Comparison of ENCODE assay signal across 8 cellular contexts in genomic region chr12:69469854-69470188, GRCh38. TPM values are rescaled to one million over a fixed set of nuclear protein-coding genes. Genes with fewer than 3 reads are reported as not detected.
DNase-seq lines count a peak whose midpoint lies in the region; ATAC-seq and TF ChIP-seq lines count a peak whose summit lies in the region.

No MANE protein-coding gene starts in this region.

- H3K79me2 ChIP-seq in Loucy (ENCODE audit: insufficient read depth, low read length) = peaks cover 46% of the 10 kb centered on the region

- H3K27me3 Mint-ChIP-seq in CD4-positive, alpha-beta memory T cell = no peaks in the 10 kb centered on the region
- no peaks in the 10 kb centered on the region for H3K27me3 Mint-ChIP-seq in effector memory CD8-positive, alpha-beta T cell
- H3K27me3 Mint-ChIP-seq in neural crest cell (ENCODE audit: low read depth) = no peaks in the 10 kb centered on the region

- peak overlapping the region; percentile 81 to 99 (median 98) for H3K27ac Mint-ChIP-seq in CD4-positive, alpha-beta memory T cell
- peak overlapping the region; percentile 98 for H3K27ac Mint-ChIP-seq in effector memory CD8-positive, alpha-beta T cell
- peak overlapping the region; percentile 100 for H3K27ac Mint-ChIP-seq in neural crest cell (ENCODE audit: unreplicated experiment)

- peak overlapping the region; percentile 71 for H3K4me3 ChIP-seq in CD4-positive, alpha-beta memory T cell (ENCODE audit: low read length in 2 of 2)
- peak overlapping the region; percentile 88 for H3K4me3 ChIP-seq in Loucy (ENCODE audit: low read length, poor library complexity, severe bottlenecking)

- POLR2A ChIA-PET in CD4-positive, alpha-beta memory T cell (lab: Charles Lee; ENCODE audit: partially characterized antibody) = interaction anchor here (1.1 to 2.8 kb wide), 5 partner anchors 116 to 269 kb away, joined by 3 to 27 read pairs (median 9); partner anchors contain the start of genes CCT2, CPSF6 and RAB3IP

- H3K36me3 ChIP-seq in CD4-positive, alpha-beta memory T cell (ENCODE audit: insufficient read depth, low read length) = no peaks in the 10 kb centered on the region
- no peaks in the 10 kb centered on the region for H3K36me3 ChIP-seq in Loucy (ENCODE audit: insufficient read depth, low read length)

- no peaks in the 10 kb centered on the region for H3K9me3 ChIP-seq in CD4-positive, alpha-beta memory T cell (ENCODE audit: control insufficient read depth in 1 of 2, low read length in 2 of 2)
- no peaks in the 10 kb centered on the region for H3K9me3 ChIP-seq in Loucy (ENCODE audit: insufficient read depth, low read depth, low read length)

- H3F3A ChIP-seq in Loucy (ENCODE audit: low read depth) = no peaks in the 10 kb centered on the region

- H3K4me2 ChIP-seq in Loucy (ENCODE audit: low read depth, low read length, poor library complexity, severe bottlenecking) = peak overlapping the region; percentile 84

- peaks cover 0 to 6% of the 10 kb centered on the region in 2 donors for H3K36me3 Mint-ChIP-seq in CD4-positive, alpha-beta memory T cell
- peaks cover 7% of the 10 kb centered on the region for H3K36me3 Mint-ChIP-seq in effector memory CD8-positive, alpha-beta T cell (ENCODE audit: insufficient read depth)
- no peaks in the 10 kb centered on the region for H3K36me3 Mint-ChIP-seq in neural crest cell (ENCODE audit: low read depth)

- peak overlapping the region; percentile 95 for H2AFZ ChIP-seq in Loucy (ENCODE audit: low read length)

- no peak for ATAC-seq in effector memory CD8-positive, alpha-beta T cell (replicated peaks)
- ATAC-seq in HG03432 (IDR thresholded peaks at IDR 0.05; ENCODE audit: unreplicated experiment) (no peak), HG02678 (IDR thresholded peaks at IDR 0.05; ENCODE audit: unreplicated experiment) (no peak), HG03457 (IDR thresholded peaks at IDR 0.05; ENCODE audit: unreplicated experiment) (no peak)

- H3K27ac ChIP-seq in CD4-positive, alpha-beta memory T cell (ENCODE audit: low read depth, low read length) = peak overlapping the region; percentile 89

- peaks cover 39% of the 10 kb centered on the region for H4K20me1 ChIP-seq in Loucy (ENCODE audit: insufficient read depth, low read length, poor library complexity, severe bottlenecking)

- no peaks in the 10 kb centered on the region for H3K9me3 Mint-ChIP-seq in CD4-positive, alpha-beta memory T cell
- H3K9me3 Mint-ChIP-seq in effector memory CD8-positive, alpha-beta T cell = no peaks in the 10 kb centered on the region
- no peaks in the 10 kb centered on the region for H3K9me3 Mint-ChIP-seq in neural crest cell

- peaks cover 39% of the 10 kb centered on the region for H3K4me1 ChIP-seq in CD4-positive, alpha-beta memory T cell (ENCODE audit: insufficient read depth, low read length)
- H3K4me1 ChIP-seq in Loucy (ENCODE audit: insufficient read depth, low read length, poor library complexity, severe bottlenecking) = peaks cover 40% of the 10 kb centered on the region

- intact Hi-C loops in CD4-positive, alpha-beta memory T cell (cut with micrococcal nuclease) = loop anchor here (1.0 to 10.0 kb wide), 4 partner anchors 111 to 267 kb away; partner anchors contain the start of genes CCT2, RAB3IP and YEATS4

- H3K27me3 ChIP-seq in CD4-positive, alpha-beta memory T cell (ENCODE audit: insufficient read depth, low read length) = no peaks in the 10 kb centered on the region
- no peaks in the 10 kb centered on the region for H3K27me3 ChIP-seq in Loucy (ENCODE audit: insufficient read depth, low read length, poor library complexity, severe bottlenecking)

- TF ChIP-seq CTCF in Loucy (conservative IDR thresholded peaks at IDR 0.05; ENCODE audit: low read length) = no peak
- TF ChIP-seq CTCF in neural crest cell (conservative IDR thresholded peaks at IDR 0.05) = no peak

- CTCF ChIA-PET in CD4-positive, alpha-beta memory T cell (lab: Charles Lee; ENCODE audit: partially characterized antibody) = interaction anchor here (1.0 kb wide), 1 partner anchor 101 kb away, joined by 3 read pairs; no protein-coding TSS in a partner anchor

- DNase-seq in CD4-positive, alpha-beta memory T cell = no peak
- no peak for DNase-seq in effector memory CD8-positive, alpha-beta T cell
- DNase-seq in neural crest cell (ENCODE audit: low read depth, low spot score) = no peak
- DNase-seq in stimulated activated CD4-positive, alpha-beta T cell treated with anti-CD3 and anti-CD28 coated beads, Interleukin-12 subunit alpha, Interleukin-12 subunit beta, amount 100 ng/mL, for 4 hours = no peak

- H3K4me3 Mint-ChIP-seq in CD4-positive, alpha-beta memory T cell = peak overlapping the region; percentile 96 to 99 (median 98)
- H3K4me3 Mint-ChIP-seq in effector memory CD8-positive, alpha-beta T cell = peak overlapping the region; percentile 97
- peak overlapping the region; percentile 98 for H3K4me3 Mint-ChIP-seq in neural crest cell

- H3K4me1 Mint-ChIP-seq in CD4-positive, alpha-beta memory T cell = peaks cover 26 to 49% (median 40%) of the 10 kb centered on the region in 4 donors
- H3K4me1 Mint-ChIP-seq in effector memory CD8-positive, alpha-beta T cell (ENCODE audit: low read depth in 2 of 2) = peaks cover 25 to 41% of the 10 kb centered on the region in 2 donors
- peaks cover 46% of the 10 kb centered on the region for H3K4me1 Mint-ChIP-seq in neural crest cell

- no peaks in the 10 kb centered on the region for H3K9me2 ChIP-seq in Loucy (replicated peaks; ENCODE audit: low read depth, low read length)

- H3K9ac ChIP-seq in Loucy (ENCODE audit: low read depth, low read length, poor library complexity, severe bottlenecking) = peak overlapping the region; percentile 93

RNA-seq across cellular contexts. Expression of gene FRS2, which starts 0.4 kb away (rescaled TPM):
- 10 to 100 TPM; 21.2 to 22.2 TPM for total RNA-seq in CD4-positive, alpha-beta memory T cell
- polyA plus RNA-seq in CD4-positive, alpha-beta memory T cell = 1 to 10 TPM; 8.6 to 9.3 TPM
- total RNA-seq in neural crest cell = 31.4 and 39.2 TPM in 2 replicates
